ENCODE assay signal across 9 cellular contexts in genomic region chr1:175129997-175130648, GRCh38.
A peak's percentile ranks its signal among the peaks of the same experiment; 100 is the strongest.
DNase-seq lines count a peak whose midpoint lies in the region; ATAC-seq, FAIRE-seq and TF ChIP-seq lines count a peak whose summit lies in the region.
"Had no signal": no experiment of that assay in that cellular context is flagged by ENCODE, and none has a peak within 500 bp of the region (broad histone marks: within the 10 kb centered on the region; RNA-seq: fewer than 3 reads in every experiment).

No MANE protein-coding gene starts in this region.

- H3K27ac Mint-ChIP-seq in CD4-positive, alpha-beta T cell, result no peak overlapping the region

- no peaks in the 10 kb centered on the region for H3K9me3 ChIP-seq in HAP-1
- H3K9me3 ChIP-seq in NT2/D1 (ENCODE audit: insufficient read depth, low read length), result no peaks in the 10 kb centered on the region
- no peaks in the 10 kb centered on the region for H3K9me3 ChIP-seq in CD4-positive, alpha-beta T cell (ENCODE audit: control insufficient read depth, low read length)

- FAIRE-seq in GM19239 (lab: Jason Lieb, UNC), result no peak
- FAIRE-seq: colon had no signal

- H3K4me3 ChIP-seq in HAP-1 (no peak overlapping the region), NT2/D1 (ENCODE audit: insufficient read length, low read depth) (no peak overlapping the region), rectal smooth muscle tissue (ENCODE audit: low read length) (no peak overlapping the region)

- H3K4me1 Mint-ChIP-seq in CD4-positive, alpha-beta T cell (ENCODE audit: low read depth), result no peaks in the 10 kb centered on the region

- POLR2A ChIA-PET in CD4-positive, alpha-beta T cell (lab: Charles Lee), result no interaction called here

- TF ChIP-seq CTCF in CD4-positive, alpha-beta T cell (IDR thresholded peaks at IDR 0.05), result no peak

- no peaks in the 10 kb centered on the region for H3K9me3 Mint-ChIP-seq in CD4-positive, alpha-beta T cell

- peaks cover 11% of the 10 kb centered on the region for H3K27me3 Mint-ChIP-seq in CD4-positive, alpha-beta T cell

- intact Hi-C loops in CD4-positive, alpha-beta T cell (cut with DNase I, micrococcal nuclease), result loop anchor here in 1 of 2 experiments (10.0 kb wide), 2 partner anchors 245 to 875 kb away; no protein-coding TSS in a partner anchor

- CTCF ChIA-PET in CD4-positive, alpha-beta T cell (lab: Charles Lee), result no interaction called here

- ATAC-seq in GM21619 (IDR thresholded peaks at IDR 0.05; ENCODE audit: unreplicated experiment), result no peak
- no peak for ATAC-seq in CD4-positive, alpha-beta T cell (ENCODE audit: poor library complexity)

- H3K36me3 ChIP-seq in HAP-1 (replicated peaks) (no peaks in the 10 kb centered on the region), NT2/D1 (ENCODE audit: insufficient read depth, insufficient read length, low read length) (no peaks in the 10 kb centered on the region), rectal smooth muscle tissue (ENCODE audit: control insufficient read depth, insufficient read depth, low read length) (no peaks in the 10 kb centered on the region)

- peak overlapping the region; percentile 71 for H3K27ac ChIP-seq in rectal smooth muscle tissue (ENCODE audit: low read depth, low read length)
- H3K27ac ChIP-seq in CD4-positive, alpha-beta T cell (ENCODE audit: low read depth, low read length), result no peak overlapping the region

- H3K36me3 Mint-ChIP-seq in CD4-positive, alpha-beta T cell (ENCODE audit: low read depth), result no peaks in the 10 kb centered on the region

- no peak overlapping the region for H3K4me3 Mint-ChIP-seq in CD4-positive, alpha-beta T cell

- peak; percentile 31 to 58 for DNase-seq in HAP-1 (ENCODE audit: low spot score in 2 of 2)
- peak; percentile 95 for DNase-seq in NT2/D1 (ENCODE audit: low read depth, low spot score)
- peak; percentile 14 for DNase-seq in globus pallidus (ENCODE audit: low spot score)
- DNase-seq in activated effector memory CD4-positive, alpha-beta T cell treated with anti-CD3 and anti-CD28 coated beads, Interleukin-2, amount 50 U/mL, for 16 hours, result no peak
- DNase-seq in CD4-positive, alpha-beta T cell, result no peak
- DNase-seq in GM19239 (ENCODE audit: insufficient read length, low spot score), result no peak

- H3K9ac ChIP-seq in NT2/D1 (ENCODE audit: insufficient read length, low read depth) (no peak overlapping the region), rectal smooth muscle tissue (ENCODE audit: low read length) (no peak overlapping the region)

- in situ Hi-C loops in HAP-1 (cut with MboI; ENCODE audit: low sequenced_read_pairs), result no loop called here

- H3K27me3 ChIP-seq in HAP-1 (ENCODE audit: low read depth), result no peaks in the 10 kb centered on the region; the same call in 1 of the 2 replicates
- H3K27me3 ChIP-seq in NT2/D1 (ENCODE audit: insufficient read depth, insufficient read length), result no peaks in the 10 kb centered on the region
- H3K27me3 ChIP-seq in rectal smooth muscle tissue (ENCODE audit: control insufficient read depth, insufficient read depth, low read length), result no peaks in the 10 kb centered on the region
- no peaks in the 10 kb centered on the region for H3K27me3 ChIP-seq in CD4-positive, alpha-beta T cell (ENCODE audit: control insufficient read depth, insufficient read depth, low read length)

- H3K4me1 ChIP-seq in HAP-1 (peaks cover 18% of the 10 kb centered on the region), NT2/D1 (ENCODE audit: insufficient read depth, insufficient read length) (peaks cover 4% of the 10 kb centered on the region), rectal smooth muscle tissue (ENCODE audit: control insufficient read depth, insufficient read depth, low read length) (peaks cover 36% of the 10 kb centered on the region)

Comparison
In these comparisons a context has a peak if more than half of its experiments do, and no peak if none do; other contexts are left out.
1. DNase-seq: peak in HAP-1 (2 of 2), NT2/D1 (single experiment) and globus pallidus (single experiment); none in activated effector memory CD4-positive, alpha-beta T cell treated with anti-CD3 and anti-CD28 coated beads, Interleukin-2, amount 50 U/mL, for 16 hours (single experiment), CD4-positive, alpha-beta T cell (0 of 10) and GM19239 (single experiment).